15 cellular contexts compared by ENCODE assay signal in genomic region chr17:20203761-20204263, GRCh38.
DNase-seq lines count a peak whose midpoint lies in the region; ATAC-seq and TF ChIP-seq lines count a peak whose summit lies in the region.
"Had no signal": no experiment of that assay in that cellular context is flagged by ENCODE, and none has a peak within 500 bp of the region (broad histone marks: within the 10 kb centered on the region; RNA-seq: fewer than 3 reads in every experiment).

No MANE protein-coding gene starts in this region.

- H3K4me1 ChIP-seq in esophagus squamous epithelium, result peaks cover 0 to 26% (median 8%) of the 10 kb centered on the region in 3 donors
- H3K4me1 ChIP-seq in mammary epithelial cell (ENCODE audit: insufficient read depth, low read length), result peaks cover 48% of the 10 kb centered on the region

- intact Hi-C loops in esophagus squamous epithelium (cut with DNase I) (no loop called here), mammary epithelial cell (cut with micrococcal nuclease) (no loop called here)

- H3K9me3 ChIP-seq in esophagus squamous epithelium (no peaks in the 10 kb centered on the region), mammary epithelial cell (replicated peaks; ENCODE audit: insufficient read depth, low read length) (no peaks in the 10 kb centered on the region)
- H3K9me3 ChIP-seq: neutrophil had no signal

- peaks cover 1% of the 10 kb centered on the region for H4K20me1 ChIP-seq in mammary epithelial cell (ENCODE audit: insufficient read depth, low read length)

- in situ Hi-C loops in mammary epithelial cell (cut with MboI; ENCODE audit: low sequenced_read_pairs in 2 of 2), result loop anchor here in 1 of 2 donors (25.0 kb wide), 1 partner anchor 108 kb away; no protein-coding TSS in a partner anchor

- H3K36me3 ChIP-seq in esophagus squamous epithelium (no peaks in the 10 kb centered on the region), mammary epithelial cell (ENCODE audit: insufficient read depth, low read length) (no peaks in the 10 kb centered on the region)

- CTCF ChIA-PET in mammary epithelial cell (lab: Charles Lee; ENCODE audit: low non-redundant PET), result no interaction called here

- H3K4me3 ChIP-seq in epithelial cell of proximal tubule (ENCODE audit: low read depth, low read length) (no peak overlapping the region), esophagus squamous epithelium (no peak overlapping the region), mammary epithelial cell (replicated peaks in 1 of 3; ENCODE audit: insufficient read depth in 1 of 3, low read depth in 2 of 3, low read length in 3 of 3) (no peak overlapping the region)
- H3K4me3 ChIP-seq: SK-N-MC had no signal

- H3K4me1 Mint-ChIP-seq in stimulated activated naive B cell treated with anti-CD40 and anti-IgM and Interleukin-4, amounts not matched to agents 10 μg/mL and 1 μg/mL and 100 μg/mL, for 72 hours, result peaks cover 8 to 13% of the 10 kb centered on the region in 2 donors

- H3K9ac ChIP-seq in mammary epithelial cell (ENCODE audit: insufficient read depth, low read length), result no peak overlapping the region

- H3K27ac ChIP-seq in esophagus squamous epithelium (peak overlapping the region in 1 of 4 donors; percentile 18), mammary epithelial cell (ENCODE audit: insufficient read depth, low read depth, low read length) (no peak overlapping the region)
- H3K27ac ChIP-seq: neutrophil, SK-N-MC had no signal

- H3K27me3 Mint-ChIP-seq in stimulated activated naive B cell treated with anti-CD40 and anti-IgM and Interleukin-4, amounts not matched to agents 10 μg/mL and 1 μg/mL and 100 μg/mL, for 72 hours, result no peaks in the 10 kb centered on the region
- H3K27me3 Mint-ChIP-seq: central memory CD8-positive, alpha-beta T cell had no signal

- peak; percentile 84 for ATAC-seq in GM19463 (IDR thresholded peaks at IDR 0.05; ENCODE audit: unreplicated experiment)
- peak; percentile 85 to 87 for ATAC-seq in stimulated activated naive B cell treated with anti-CD40 and anti-IgM and Interleukin-4, amounts not matched to agents 10 μg/mL and 1 μg/mL and 100 μg/mL, for 72 hours (replicated peaks)
- ATAC-seq in HG03457 (IDR thresholded peaks at IDR 0.05; ENCODE audit: unreplicated experiment), result no peak

- peaks cover 0 to 11% of the 10 kb centered on the region in 2 donors for H3K36me3 Mint-ChIP-seq in stimulated activated naive B cell treated with anti-CD40 and anti-IgM and Interleukin-4, amounts not matched to agents 10 μg/mL and 1 μg/mL and 100 μg/mL, for 72 hours

- no peak for TF ChIP-seq CTCF in epithelial cell of proximal tubule (conservative IDR thresholded peaks at IDR 0.05; ENCODE audit: low read depth, low read length)
- no peak for TF ChIP-seq CTCF in esophagus squamous epithelium (IDR thresholded peaks at IDR 0.05)
- TF ChIP-seq CTCF in mammary epithelial cell (conservative IDR thresholded peaks at IDR 0.05 in 1 of 2, IDR thresholded peaks at IDR 0.05 in 1 of 2; ENCODE audit: extremely low read depth in 1 of 2, insufficient read depth in 1 of 2, low read depth in 1 of 2, low read length in 2 of 2), result no peak

- no peak overlapping the region for H3K4me3 Mint-ChIP-seq in stimulated activated naive B cell treated with anti-CD40 and anti-IgM and Interleukin-4, amounts not matched to agents 10 μg/mL and 1 μg/mL and 100 μg/mL, for 72 hours
- H3K4me3 Mint-ChIP-seq: central memory CD8-positive, alpha-beta T cell had no signal

- TF ChIP-seq POLR2A in esophagus squamous epithelium (IDR thresholded peaks at IDR 0.05), result no peak

- no peak overlapping the region for H3K4me2 ChIP-seq in mammary epithelial cell (ENCODE audit: insufficient read depth, low read depth, low read length)

- BruUV-seq in mammary epithelial cell (replicated peaks; lab: Mats Ljungman, UMichigan), result no TSS peak

- H3K27me3 ChIP-seq in esophagus squamous epithelium (no peaks in the 10 kb centered on the region), mammary epithelial cell (ENCODE audit: insufficient read depth, low read length) (no peaks in the 10 kb centered on the region)
- H3K27me3 ChIP-seq: neutrophil had no signal

- H3K27ac Mint-ChIP-seq in stimulated activated naive B cell treated with anti-CD40 and anti-IgM and Interleukin-4, amounts not matched to agents 10 μg/mL and 1 μg/mL and 100 μg/mL, for 72 hours, result no peak overlapping the region

- H2AFZ ChIP-seq in mammary epithelial cell (ENCODE audit: low read depth, low read length), result no peak overlapping the region

- peak; percentile 71 for DNase-seq in RPMI7951 (ENCODE audit: low read depth)
- peak; percentile 68 for DNase-seq in epithelial cell of proximal tubule (ENCODE audit: low read depth)
- DNase-seq in stimulated activated naive B cell treated with anti-CD40 and anti-IgM and Interleukin-4, amounts not matched to agents 10 μg/mL and 1 μg/mL and 100 μg/mL, for 72 hours, result no peak
- no peak for DNase-seq in esophagus squamous epithelium (lab: John Stamatoyannopoulos, UW)
- DNase-seq in mammary epithelial cell, result no peak
- DNase-seq in globus pallidus (ENCODE audit: low spot score), result no peak
- DNase-seq: activated effector memory CD4-positive, alpha-beta T cell treated with Interleukin-2 at 50 U/mL for 16 hours; COR-L47; NCI-H1417 treated with DMSO at 0.1 percent for 48 hours; NCI-H69 had no signal

- peaks cover under 1% of the 10 kb centered on the region in 2 donors for H3K9me3 Mint-ChIP-seq in stimulated activated naive B cell treated with anti-CD40 and anti-IgM and Interleukin-4, amounts not matched to agents 10 μg/mL and 1 μg/mL and 100 μg/mL, for 72 hours
- H3K9me3 Mint-ChIP-seq: central memory CD8-positive, alpha-beta T cell had no signal

- 73 to 89% methylated on average over 3 of the region's 3 CpGs for WGBS in esophagus squamous epithelium, 2 donors
- WGBS in mammary epithelial cell (ENCODE audit: low coverage, missing lambda C conversion rate), result 27% methylated on average over 2 of the region's 3 CpGs

- dilution Hi-C loops in mammary epithelial cell (cut with HindIII; ENCODE audit: low sequenced_read_pairs), result no loop called here

- peaks cover 78% of the 10 kb centered on the region for H3K79me2 ChIP-seq in mammary epithelial cell (ENCODE audit: insufficient read depth, low read length)

Comparison
In these comparisons a context has a peak if more than half of its experiments do, and no peak if none do; other contexts are left out.
1. DNase-seq: peak in RPMI7951 (single experiment) and epithelial cell of proximal tubule (single experiment); none in stimulated activated naive B cell treated with anti-CD40 and anti-IgM and Interleukin-4, amounts not matched to agents 10 μg/mL and 1 μg/mL and 100 μg/mL, for 72 hours (single experiment), esophagus squamous epithelium (single experiment), mammary epithelial cell (single experiment) and globus pallidus (single experiment).